ENCODE assay signal across 11 cellular contexts in the genomic region with DNA sequence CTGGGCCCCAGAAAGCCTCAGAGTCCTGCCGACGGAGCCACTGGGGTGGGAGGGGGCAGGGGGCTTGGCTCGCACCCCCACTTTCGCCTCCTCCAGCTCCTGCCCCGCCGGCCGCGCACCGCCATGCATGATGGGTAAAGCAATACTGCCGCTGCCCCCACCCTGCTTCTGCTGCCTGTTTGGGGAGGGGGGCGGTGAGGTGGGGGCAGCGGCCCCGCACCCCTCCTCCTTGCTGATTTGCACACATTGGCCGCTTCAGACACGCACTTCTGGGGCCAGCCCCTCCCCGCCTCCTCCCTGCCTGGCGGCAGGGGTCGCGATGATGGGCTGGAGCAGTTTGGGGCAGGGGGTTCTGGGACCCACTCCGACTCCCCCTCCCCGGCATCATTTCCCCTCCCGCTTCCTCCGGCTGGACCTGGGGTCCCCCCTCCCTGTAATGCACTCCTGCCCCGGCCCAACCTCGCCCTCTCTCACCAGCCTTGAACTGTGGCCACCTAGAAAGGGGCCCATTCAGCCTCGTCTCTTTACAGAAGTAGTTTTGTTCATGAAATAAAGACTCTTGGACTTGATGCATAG. TPM values are rescaled to one million over a fixed set of nuclear protein-coding genes. Genes with fewer than 3 reads are reported as not detected.
DNase-seq lines count a peak whose midpoint lies in the region; ATAC-seq, FAIRE-seq and TF ChIP-seq lines count a peak whose summit lies in the region.
"Had no signal": no experiment of that assay in that cellular context is flagged by ENCODE, and none has a peak within 500 bp of the region (broad histone marks: within the 10 kb centered on the region; RNA-seq: fewer than 3 reads in every experiment).

No MANE protein-coding gene starts in this region.

- POLR2A ChIA-PET in H1 (lab: Charles Lee; ENCODE audit: partially characterized antibody) = interaction anchor here (0.7 to 2.0 kb wide), 5 partner anchors 8 to 44 kb away, joined by 3 to 14 read pairs (median 3); partner anchors contain the start of genes GRAMD1A and SCN1B

- H3K9ac ChIP-seq in BLaER1 (peak overlapping the region; percentile 69), Karpas-422 (ENCODE audit: low read length) (peak overlapping the region; percentile 56), H1 (replicated peaks in 1 of 4; ENCODE audit: extremely low read depth in 1 of 4, low read depth in 3 of 4, low read length in 3 of 4) (no peak overlapping the region), smooth muscle cell (ENCODE audit: low read depth) (no peak overlapping the region)

- no peaks in the 10 kb centered on the region for H3F3A ChIP-seq in smooth muscle cell (ENCODE audit: low read depth)

- intact Hi-C loops in ovary (cut with DNase I) = no loop called here

- H4K8ac ChIP-seq in H1 (ENCODE audit: extremely low read depth, insufficient read depth, low read length) = peak overlapping the region; percentile 45; the same call in 1 of the 2 replicates

- H3K79me2 ChIP-seq in Karpas-422 (ENCODE audit: low read length) (no peaks in the 10 kb centered on the region), H1 (ENCODE audit: control insufficient read depth in 1 of 2, insufficient read depth in 2 of 2, low read length in 2 of 2) (peaks cover 0 to 10% of the 10 kb centered on the region in 2 experiments; a peak in 1 of 4 replicates), smooth muscle cell (ENCODE audit: low read depth) (no peaks in the 10 kb centered on the region)

- peak overlapping the region; percentile 32 for H3K18ac ChIP-seq in H1 (ENCODE audit: extremely low read depth, low read length)

- no peak for TF ChIP-seq EP300 in H1 (IDR thresholded peaks at IDR 0.05; ENCODE audit: borderline replicate concordance in 1 of 2, low read depth in 2 of 2, low read length in 2 of 2)
- TF ChIP-seq EP300 in ovary (IDR thresholded peaks at IDR 0.05) = no peak

- no peak for ATAC-seq in GM21381 (IDR thresholded peaks at IDR 0.05; ENCODE audit: unreplicated experiment)

- H3K79me1 ChIP-seq in H1 (ENCODE audit: low read depth, low read length) = no peaks in the 10 kb centered on the region

- H3K36me3 ChIP-seq in BLaER1 (no peaks in the 10 kb centered on the region), Karpas-422 (ENCODE audit: insufficient read depth, low read length) (no peaks in the 10 kb centered on the region), H1 (ENCODE audit: control insufficient read depth in 2 of 4, insufficient read depth in 4 of 4, low read length in 3 of 4) (no peaks in the 10 kb centered on the region; a peak in 1 of 8 replicates), ovary (no peaks in the 10 kb centered on the region), smooth muscle cell (ENCODE audit: low read depth) (no peaks in the 10 kb centered on the region)

- no peaks in the 10 kb centered on the region for H3K27me3 ChIP-seq in BLaER1
- H3K27me3 ChIP-seq in Karpas-422 (ENCODE audit: low read length) = no peaks in the 10 kb centered on the region
- H3K27me3 ChIP-seq in H1 (replicated peaks in 1 of 4; ENCODE audit: control insufficient read depth in 3 of 4, extremely low read depth in 1 of 4, insufficient read depth in 3 of 4, low read length in 3 of 4) = no peaks in the 10 kb centered on the region
- no peaks in the 10 kb centered on the region for H3K27me3 ChIP-seq in ovary
- no peaks in the 10 kb centered on the region for H3K27me3 ChIP-seq in smooth muscle cell (ENCODE audit: low read depth)

- TF ChIP-seq POLR2A in H1 (IDR thresholded peaks at IDR 0.05; ENCODE audit: control extremely low read depth in 1 of 2, low read depth in 2 of 2, low read length in 2 of 2) (no peak), ovary (IDR thresholded peaks at IDR 0.05) (no peak)

- no peak for FAIRE-seq in H1 (lab: Jason Lieb, UNC)

- H2BK5ac ChIP-seq in H1 (ENCODE audit: low read depth, low read length) = peak overlapping the region; percentile 93; the same call in 1 of the 2 replicates

- H3K4me1 ChIP-seq in BLaER1 = peaks cover 99% of the 10 kb centered on the region
- H3K4me1 ChIP-seq in Karpas-422 (ENCODE audit: low read length) = peaks cover 6% of the 10 kb centered on the region
- peaks cover 5 to 29% (median 21%) of the 10 kb centered on the region in 4 experiments for H3K4me1 ChIP-seq in H1 (replicated peaks in 1 of 4; ENCODE audit: control insufficient read depth in 3 of 4, insufficient read depth in 4 of 4, low read length in 3 of 4)
- H3K4me1 ChIP-seq in ovary (ENCODE audit: insufficient read depth) = peaks cover 18% of the 10 kb centered on the region
- H3K4me1 ChIP-seq in smooth muscle cell (ENCODE audit: low read depth) = no peaks in the 10 kb centered on the region

- no peak overlapping the region for H3K56ac ChIP-seq in H1 (replicated peaks; ENCODE audit: insufficient read length, low read depth, low read length)

- H4K5ac ChIP-seq in H1 (ENCODE audit: insufficient read length, low read depth, low read length) = no peak overlapping the region

- H4K91ac ChIP-seq in H1 (replicated peaks; ENCODE audit: insufficient read length, low read length) = no peak overlapping the region

- peak overlapping the region; percentile 61 for H3K4me3 ChIP-seq in BLaER1
- H3K4me3 ChIP-seq in Karpas-422 (ENCODE audit: low read length) = peak overlapping the region; percentile 44; the same call in 1 of the 2 replicates
- H3K4me3 ChIP-seq in H1 (ENCODE audit: extremely low read depth in 1 of 4, insufficient read depth in 2 of 4, low read depth in 3 of 4, low read length in 4 of 4) = peak overlapping the region in 1 of 4 experiments; percentile 66; a peak in 2 of 8 replicates
- no peak overlapping the region for H3K4me3 ChIP-seq in ovary
- H3K4me3 ChIP-seq in smooth muscle cell = no peak overlapping the region

- H3K14ac ChIP-seq in H1 (ENCODE audit: insufficient read length) = no peak overlapping the region

- no peaks in the 10 kb centered on the region for H3K9me2 ChIP-seq in Karpas-422 (replicated peaks; ENCODE audit: insufficient read depth, low read length)

- H3K23ac ChIP-seq in H1 (ENCODE audit: insufficient read length) = no peak overlapping the region

- H3K9me3 ChIP-seq in BLaER1 (no peaks in the 10 kb centered on the region), Karpas-422 (ENCODE audit: low read length) (no peaks in the 10 kb centered on the region), H1 (ENCODE audit: insufficient read depth in 2 of 2, low read depth in 1 of 2, low read length in 1 of 2) (no peaks in the 10 kb centered on the region), ovary (no peaks in the 10 kb centered on the region), smooth muscle cell (replicated peaks; ENCODE audit: low read depth) (no peaks in the 10 kb centered on the region)

- H3K4me2 ChIP-seq in BLaER1 = peak overlapping the region; percentile 98
- H3K4me2 ChIP-seq in Karpas-422 (ENCODE audit: low read depth, low read length, poor library complexity, severe bottlenecking) = peak overlapping the region; percentile 48
- H3K4me2 ChIP-seq in H1 (ENCODE audit: insufficient read depth in 1 of 2, low read depth in 2 of 2, low read length in 2 of 2) = peak overlapping the region in 1 of 2 experiments; percentile 79; a peak in 2 of 4 replicates
- no peak overlapping the region for H3K4me2 ChIP-seq in smooth muscle cell

- peaks cover 7% of the 10 kb centered on the region; the same call in 1 of the 2 replicates for H3K23me2 ChIP-seq in H1 (ENCODE audit: low read depth, low read length)

- 0 out of 2 replicates have a peak overlapping the region, but pooled peaks have one; percentile 95 for H2BK15ac ChIP-seq in H1 (ENCODE audit: low read length)

- no peak overlapping the region for H2BK120ac ChIP-seq in H1 (replicated peaks; ENCODE audit: low read depth, low read length)

- H2AFZ ChIP-seq in Karpas-422 (ENCODE audit: low read length) (0 out of 2 replicates have a peak overlapping the region, but pooled peaks have one; percentile 36), H1 (ENCODE audit: low read length) (no peak overlapping the region), smooth muscle cell (ENCODE audit: low read depth) (no peak overlapping the region)

- CTCF ChIA-PET in H1 (lab: Charles Lee; ENCODE audit: partially characterized antibody) = no interaction called here

- H4K20me1 ChIP-seq in BLaER1 = no peaks in the 10 kb centered on the region
- H4K20me1 ChIP-seq in Karpas-422 (ENCODE audit: insufficient read depth, low read depth, low read length) = no peaks in the 10 kb centered on the region
- peaks cover 0 to 2% of the 10 kb centered on the region in 2 experiments for H4K20me1 ChIP-seq in H1 (replicated peaks in 1 of 2; ENCODE audit: control insufficient read depth in 1 of 2, insufficient read depth in 2 of 2, low read length in 2 of 2)
- no peaks in the 10 kb centered on the region for H4K20me1 ChIP-seq in smooth muscle cell (ENCODE audit: low read depth)

- H3K27ac ChIP-seq in BLaER1 (peak overlapping the region; percentile 93), Karpas-422 (ENCODE audit: low read length) (no peak overlapping the region), H1 (ENCODE audit: low read depth, low read length) (no peak overlapping the region), ovary (peak overlapping the region; percentile 33 to 82), smooth muscle cell (ENCODE audit: low read depth) (no peak overlapping the region)

- TF ChIP-seq CTCF in H1 (IDR thresholded peaks at IDR 0.05; ENCODE audit: control extremely low read depth in 1 of 3, insufficient read depth in 1 of 3, low read depth in 1 of 3, low read length in 3 of 3) = no peak
- no peak for TF ChIP-seq CTCF in ovary (IDR thresholded peaks at IDR 0.05)
- TF ChIP-seq CTCF in smooth muscle cell (IDR thresholded peaks at IDR 0.05; ENCODE audit: borderline replicate concordance, insufficient read depth, poor library complexity, severe bottlenecking) = no peak

- H2BK20ac ChIP-seq in H1 (ENCODE audit: low read length) = no peak overlapping the region

- H3K4ac ChIP-seq in H1 (replicated peaks; ENCODE audit: insufficient read length, low read depth, low read length) = no peak overlapping the region

- no peak for TF ChIP-seq RAD21 in H1 (IDR thresholded peaks at IDR 0.05 in 1 of 2, conservative IDR thresholded peaks at IDR 0.05 in 1 of 2; ENCODE audit: low read depth in 2 of 2, low read length in 2 of 2)

- no peak for DNase-seq in Karpas-422
- DNase-seq in H1 (ENCODE audit: low read depth in 1 of 2, low spot score in 2 of 2) = peak in 1 of 2 experiments; percentile 66
- DNase-seq in ovary = peak in 3 of 5 donors; percentile 45 to 61 (median 57)
- no peak for DNase-seq in smooth muscle cell (lab: John Stamatoyannopoulos, UW; ENCODE audit: unreplicated experiment)
- DNase-seq in iPS-NIHi7 (ENCODE audit: extremely low spot score) = no peak
- no peak for DNase-seq in NCI-H2107 (lab: John Stamatoyannopoulos, UW)
- DNase-seq: stimulated activated naive CD4-positive, alpha-beta T cell treated with Interleukin-2 at 50 U/mL for 16 hours had no signal

- H2BK12ac ChIP-seq in H1 (ENCODE audit: low read depth, low read length) = no peak overlapping the region; the same call in 1 of the 2 replicates

- 0 out of 2 replicates have a peak overlapping the region, but pooled peaks have one; percentile 10 for H2AK5ac ChIP-seq in H1 (ENCODE audit: low read depth, low read length)

- WGBS in H1 (ENCODE audit: extremely low coverage in 1 of 2, insufficient coverage in 1 of 2, insufficient read length in 1 of 2, insufficient replicate concordance in 2 of 2, low coverage in 1 of 2, low lambda C conversion rate in 2 of 2, missing lambda C conversion rate in 1 of 2), 2 experiments = 66% methylated on average over 8 of the region's 26 CpGs; no CpG with 5 or more reads in 1 of the 2 experiments
- WGBS in ovary, 3 donors = 12 to 30% (median 21%) methylated on average over 25 to 26 of the region's 26 CpGs
- WGBS in smooth muscle cell (ENCODE audit: low lambda C conversion rate) = 96% methylated on average over 20 of the region's 26 CpGs

RNA-seq across cellular contexts. Expression of gene HPN, which starts 1.6 kb away (rescaled TPM):
- 0.11 TPM in 1 of 2 replicates, not detected in the other for total RNA-seq in Karpas-422 (2014; rRNA removed; shearing (Covaris generic); ENCODE audit: low replicate concordance)
- 12.3 and 14.7 TPM in 2 replicates for total RNA-seq in H1 (2021; fragmentation: NEBNext Ultra II Directional; extraction: Animal tissue kit (Norgen Biotek cat#: 25700))
- polyA plus RNA-seq in H1 (2011; rRNA removed) = 33.7 and 49.9 TPM in 2 replicates
- 32.0 TPM for polyA plus RNA-seq in H1 (2011; cell fraction: cytosol; rRNA removed)
- 86.2 TPM for polyA plus RNA-seq in H1 (2011; cell fraction: nucleus; rRNA removed)
- polyA plus RNA-seq in H1 (2012, experiment 1 of 2) = 8.3 to 24.9 TPM (median 19.7 TPM) in 4 replicates
- 19.5 TPM for polyA plus RNA-seq in H1 (2012, experiment 2 of 2)
- 14.3 TPM for polyA plus RNA-seq in H1 (2013, experiment 1 of 2)
- 13.3 TPM for polyA plus RNA-seq in H1 (2013, experiment 2 of 2)
- polyA minus RNA-seq in H1 (2011; rRNA and poly(A)+ RNA removed) = 6.3 and 7.6 TPM in 2 replicates
- polyA minus RNA-seq in H1 (2011; cell fraction: cytosol; rRNA and poly(A)+ RNA removed) = 16.4 TPM
- 19.0 TPM for polyA minus RNA-seq in H1 (2011; cell fraction: nucleus; rRNA and poly(A)+ RNA removed)
- 10 to 100 TPM in 1 of 7 donors, 1 to 10 TPM in 5, under 1 TPM in 1; 0.45 to 21.1 (median 3.8) TPM for total RNA-seq in ovary
- under 1 TPM in 1 of 2 donors, not detected in 1; 0.42 TPM for polyA plus RNA-seq in ovary
- 1.9 and 4.1 TPM in 2 replicates for total RNA-seq in smooth muscle cell
- polyA plus RNA-seq in smooth muscle cell = 1.3 and 6.6 TPM in 2 replicates
- total RNA-seq: esophagus mucosa; T-helper 2 cell treated with Interferon-gamma antibody and Interleukin-4, amounts not matched to agents 100 ng/mL and 5 ng/mL, for 36 hours had no signal

RNA-seq across cellular contexts. Expression of gene SCN1B, which starts 9.7 kb away (rescaled TPM):
- 0.52 and 0.54 TPM in 2 replicates for total RNA-seq in Karpas-422 (2014; rRNA removed; shearing (Covaris generic); ENCODE audit: low replicate concordance)
- total RNA-seq in H1 (2021; fragmentation: NEBNext Ultra II Directional; extraction: Animal tissue kit (Norgen Biotek cat#: 25700)) = 3.3 and 3.5 TPM in 2 replicates
- polyA plus RNA-seq in H1 (2011; rRNA removed) (3.1 and 4.1 TPM in 2 replicates), ovary (10 to 100 TPM in 1 of 2 donors, 1 to 10 TPM in 1; 3.6 to 10.6 TPM), smooth muscle cell (2.2 and 4.6 TPM in 2 replicates)
- polyA plus RNA-seq in H1 (2011; cell fraction: cytosol; rRNA removed) = 3.9 TPM
- polyA plus RNA-seq in H1 (2011; cell fraction: nucleus; rRNA removed) = 8.6 TPM
- polyA plus RNA-seq in H1 (2012, experiment 1 of 2) = 2.8 to 4.5 TPM (median 3.7 TPM) in 4 replicates
- 2.3 TPM for polyA plus RNA-seq in H1 (2012, experiment 2 of 2)
- polyA plus RNA-seq in H1 (2013, experiment 1 of 2) = 1.9 TPM
- polyA plus RNA-seq in H1 (2013, experiment 2 of 2) = 1.7 TPM
- 1.5 and 4.7 TPM in 2 replicates for polyA minus RNA-seq in H1 (2011; rRNA and poly(A)+ RNA removed)
- 3.4 TPM for polyA minus RNA-seq in H1 (2011; cell fraction: cytosol; rRNA and poly(A)+ RNA removed)
- polyA minus RNA-seq in H1 (2011; cell fraction: nucleus; rRNA and poly(A)+ RNA removed) = 3.0 TPM
- total RNA-seq in ovary (10 to 100 TPM in 3 of 7 donors, 1 to 10 TPM in 3, under 1 TPM in 1; 0.83 to 13.9 (median 5.7) TPM), smooth muscle cell (0.99 and 3.3 TPM in 2 replicates)

RNA-seq across cellular contexts. Expression of gene GRAMD1A, which starts 39.8 kb away (rescaled TPM):
- 45.2 and 76.4 TPM in 2 replicates for total RNA-seq in Karpas-422 (2014; rRNA removed; shearing (Covaris generic); ENCODE audit: low replicate concordance)
- 152 and 154 TPM in 2 replicates for total RNA-seq in H1 (2021; fragmentation: NEBNext Ultra II Directional; extraction: Animal tissue kit (Norgen Biotek cat#: 25700))
- polyA plus RNA-seq in H1 (2011; rRNA removed) (113 and 176 TPM in 2 replicates), ovary (10 to 100 TPM; 44.5 to 71.6 TPM), smooth muscle cell (59.6 and 74.1 TPM in 2 replicates)
- polyA plus RNA-seq in H1 (2011; cell fraction: cytosol; rRNA removed) = 103 TPM
- polyA plus RNA-seq in H1 (2011; cell fraction: nucleus; rRNA removed) = 333 TPM
- 101 to 139 TPM (median 129 TPM) in 4 replicates for polyA plus RNA-seq in H1 (2012, experiment 1 of 2)
- 109 TPM for polyA plus RNA-seq in H1 (2012, experiment 2 of 2)
- 139 TPM for polyA plus RNA-seq in H1 (2013, experiment 1 of 2)
- 137 TPM for polyA plus RNA-seq in H1 (2013, experiment 2 of 2)
- polyA minus RNA-seq in H1 (2011; rRNA and poly(A)+ RNA removed) = 113 and 127 TPM in 2 replicates
- 87.8 TPM for polyA minus RNA-seq in H1 (2011; cell fraction: cytosol; rRNA and poly(A)+ RNA removed)
- 91.4 TPM for polyA minus RNA-seq in H1 (2011; cell fraction: nucleus; rRNA and poly(A)+ RNA removed)
- total RNA-seq in ovary (10 to 100 TPM; 58.3 to 93.7 (median 72.7) TPM), smooth muscle cell (19.4 and 27.6 TPM in 2 replicates)

Comparison
In these comparisons a context has a peak if more than half of its experiments do, and no peak if none do; other contexts are left out.
1. H3K27ac ChIP-seq: peak in BLaER1 (single experiment) and ovary (2 of 2); none in Karpas-422 (single experiment), H1 (single experiment) and smooth muscle cell (single experiment).
2. H3K4me3 ChIP-seq: peak in BLaER1 (single experiment) and Karpas-422 (single experiment); none in ovary (single experiment) and smooth muscle cell (single experiment).
3. H3K9ac ChIP-seq: peak in BLaER1 (single experiment) and Karpas-422 (single experiment); none in H1 (0 of 4) and smooth muscle cell (single experiment).
4. DNase-seq: peak in ovary (3 of 5); none in Karpas-422 (single experiment), smooth muscle cell (single experiment), iPS-NIHi7 (single experiment) and NCI-H2107 (single experiment).